ENCODE assay signal across 9 cellular contexts in genomic region chr17:28760987-28761562, GRCh38. TPM values are rescaled to one million over a fixed set of nuclear protein-coding genes. Genes with fewer than 3 reads are reported as not detected.
DNase-seq lines count a peak whose midpoint lies in the region; ATAC-seq and TF ChIP-seq lines count a peak whose summit lies in the region.
"Had no signal": no experiment of that assay in that cellular context is flagged by ENCODE, and none has a peak within 500 bp of the region (broad histone marks: within the 10 kb centered on the region; RNA-seq: fewer than 3 reads in every experiment).

No MANE protein-coding gene starts in this region.

- in situ Hi-C loops in KBM-7 (cut with MboI; ENCODE audit: low pct_unique_long_range_greater_than_20kb, low sequenced_read_pairs): no loop called here

- H3K4me3 Mint-ChIP-seq in activated B cell treated with CpG ODN at 0.5 μM for 24 hours (no peak overlapping the region), type B pancreatic cell (no peak overlapping the region)

- H3K27ac Mint-ChIP-seq in activated B cell treated with CpG ODN at 0.5 μM for 24 hours (peak overlapping the region; percentile 15), type B pancreatic cell (peak overlapping the region; percentile 11)

- WGBS in iPS DF 6.9 (ENCODE audit: insufficient coverage, insufficient read length): no CpG with 5 or more reads among the region's 7 CpGs

- peaks cover 10% of the 10 kb centered on the region for H3K4me1 Mint-ChIP-seq in activated B cell treated with CpG ODN at 0.5 μM for 24 hours
- H3K4me1 Mint-ChIP-seq in type B pancreatic cell (ENCODE audit: unreplicated experiment): peaks cover 13% of the 10 kb centered on the region

- no peaks in the 10 kb centered on the region for H3K27me3 ChIP-seq in iPS DF 6.9 (ENCODE audit: control insufficient read depth, insufficient read depth, low read length)

- H3K9me3 Mint-ChIP-seq in activated B cell treated with CpG ODN at 0.5 μM for 24 hours (no peaks in the 10 kb centered on the region), type B pancreatic cell (no peaks in the 10 kb centered on the region)

- ATAC-seq in activated B cell treated with CpG ODN at 0.5 μM for 24 hours (ENCODE audit: low read depth): no peak
- no peak for ATAC-seq in GM19463 (IDR thresholded peaks at IDR 0.05; ENCODE audit: unreplicated experiment)
- ATAC-seq in HG03457 (IDR thresholded peaks at IDR 0.05; ENCODE audit: unreplicated experiment): no peak
- ATAC-seq in GM21619 (IDR thresholded peaks at IDR 0.05; ENCODE audit: unreplicated experiment): no peak

- peaks cover 14% of the 10 kb centered on the region for H3K36me3 ChIP-seq in iPS DF 6.9 (ENCODE audit: control insufficient read depth, insufficient read depth, low read length)

- DNase-seq in KBM-7: peak; percentile 81
- DNase-seq in activated B cell treated with CpG ODN at 0.5 μM for 24 hours: no peak
- no peak for DNase-seq in iPS DF 6.9 (ENCODE audit: low read depth, low spot score)
- DNase-seq in type B pancreatic cell (ENCODE audit: extremely low spot score, unreplicated experiment): no peak
- DNase-seq: DND-41 had no signal

- H3K4me3 ChIP-seq in iPS DF 6.9 (ENCODE audit: low read length): no peak overlapping the region

- CTCF ChIA-PET in activated B cell treated with CpG ODN at 0.5 μM for 24 hours (lab: Charles Lee): interaction anchor here (0.7 to 6.4 kb wide), 8 partner anchors 14 to 192 kb away, joined by 3 to 112 read pairs (median 16); partner anchors contain the start of genes DHRS13, NEK8 and TLCD1

- intact Hi-C loops in activated B cell treated with CpG ODN at 0.5 μM for 24 hours (cut with micrococcal nuclease): loop anchor here (5.0 kb wide), 1 partner anchor 356 kb away; no protein-coding TSS in a partner anchor

- H3K27me3 Mint-ChIP-seq in activated B cell treated with CpG ODN at 0.5 μM for 24 hours: no peaks in the 10 kb centered on the region
- no peaks in the 10 kb centered on the region for H3K27me3 Mint-ChIP-seq in type B pancreatic cell

- no peaks in the 10 kb centered on the region for H3K9me3 ChIP-seq in iPS DF 6.9 (ENCODE audit: control insufficient read depth, insufficient read depth, low read length)

- peaks cover 1% of the 10 kb centered on the region for H3K4me1 ChIP-seq in iPS DF 6.9 (ENCODE audit: control insufficient read depth, insufficient read depth, low read length)

- POLR2A ChIA-PET in activated B cell treated with CpG ODN at 0.5 μM for 24 hours (lab: Charles Lee): interaction anchor here (0.6 to 4.6 kb wide), 4 partner anchors 10 to 136 kb away, joined by 7 to 30 read pairs (median 20); partner anchors contain the start of genes NEK8 and TLCD1

- no peak for TF ChIP-seq CTCF in 22Rv1 (IDR thresholded peaks at IDR 0.05)
- TF ChIP-seq CTCF in activated B cell treated with CpG ODN at 0.5 μM for 24 hours (IDR thresholded peaks at IDR 0.05): no peak
- no peak for TF ChIP-seq CTCF in type B pancreatic cell (conservative IDR thresholded peaks at IDR 0.05)

- H3K27ac ChIP-seq in 22Rv1 (peak overlapping the region; percentile 61), iPS DF 6.9 (ENCODE audit: low read length) (peak overlapping the region; percentile 87)

- H3K36me3 Mint-ChIP-seq in activated B cell treated with CpG ODN at 0.5 μM for 24 hours (ENCODE audit: low read depth) (peaks cover 77% of the 10 kb centered on the region), type B pancreatic cell (peaks cover 9% of the 10 kb centered on the region)

RNA-seq across cellular contexts. Expression of gene TRAF4, which starts 17.3 kb away (rescaled TPM):
- 754 and 903 TPM in 2 replicates for total RNA-seq in activated B cell treated with CpG ODN at 0.5 μM for 24 hours
- 219 and 327 TPM in 2 replicates for total RNA-seq in type B pancreatic cell (ENCODE audit: low replicate concordance)

RNA-seq across cellular contexts. Expression of gene NEK8, which starts 32.5 kb away (rescaled TPM):
- total RNA-seq in activated B cell treated with CpG ODN at 0.5 μM for 24 hours (24.8 and 29.7 TPM in 2 replicates), type B pancreatic cell (ENCODE audit: low replicate concordance) (8.7 and 9.5 TPM in 2 replicates)

RNA-seq across cellular contexts. Expression of gene TLCD1, which starts 35.0 kb away (rescaled TPM):
- total RNA-seq in activated B cell treated with CpG ODN at 0.5 μM for 24 hours (40.7 and 41.0 TPM in 2 replicates), type B pancreatic cell (ENCODE audit: low replicate concordance) (18.6 and 40.2 TPM in 2 replicates)

RNA-seq across cellular contexts. Expression of gene RPL23A, which starts 41.3 kb away (rescaled TPM):
- total RNA-seq in activated B cell treated with CpG ODN at 0.5 μM for 24 hours (3,189 and 3,657 TPM in 2 replicates), type B pancreatic cell (ENCODE audit: low replicate concordance) (1,717 and 1,950 TPM in 2 replicates)

RNA-seq across cellular contexts. Expression of gene RAB34, which starts 43.4 kb away (rescaled TPM):
- total RNA-seq in activated B cell treated with CpG ODN at 0.5 μM for 24 hours (21.3 and 23.9 TPM in 2 replicates), type B pancreatic cell (ENCODE audit: low replicate concordance) (54.2 and 133 TPM in 2 replicates)
